Comparison of ENCODE assay signal across 19 cellular contexts in genomic region chr1:11498956-11499824, GRCh38. TPM values are rescaled to one million over a fixed set of nuclear protein-coding genes. Genes with fewer than 3 reads are reported as not detected.
"Had no signal": no experiment of that assay in that cellular context is flagged by ENCODE, and none has a peak within 500 bp of the region (broad histone marks: within the 10 kb centered on the region; RNA-seq: fewer than 3 reads in every experiment).

No MANE protein-coding gene starts in this region.

- H3K27ac ChIP-seq: cardiac muscle cell, hepatocyte, parathyroid adenoma, skin epidermis, tibial artery, vagina, WERI-Rb-1 had no signal

- ATAC-seq: activated CD8-positive, alpha-beta T cell treated with anti-CD3 and anti-CD28 coated beads, Interleukin-2, amount 10 ng/mL, durations not matched to agents 7 days and 5 days; left cardiac atrium; naive thymus-derived CD4-positive, alpha-beta T cell had no signal

- H3K36me3 ChIP-seq: cardiac muscle cell, tibial artery, vagina had no signal

- H3K9me3 ChIP-seq: vagina had no signal

- DNase-seq: activated CD4-positive, alpha-beta T cell treated with anti-CD3 and anti-CD28 coated beads for 4 hours; activated CD8-positive, alpha-beta memory T cell treated with anti-CD3 and anti-CD28 coated beads, Interleukin-2, amount 50 U/mL, for 48 hours; activated CD8-positive, alpha-beta T cell treated with anti-CD3 and anti-CD28 coated beads, Interleukin-2, amount 10 ng/mL, durations not matched to agents 7 days and 5 days; activated naive CD4-positive, alpha-beta T cell treated with anti-CD3 and anti-CD28 coated beads for 36 hours; cortex of kidney; effector memory CD4-positive, alpha-beta T cell; immature natural killer cell; left cardiac atrium; naive thymus-derived CD4-positive, alpha-beta T cell; T-helper 1 cell; WERI-Rb-1 had no signal

- H3K4me1 ChIP-seq: parathyroid adenoma, tibial artery, vagina had no signal

- FAIRE-seq: astrocyte had no signal

- H3K9ac ChIP-seq: parathyroid adenoma had no signal

- H3K4me3 ChIP-seq: cardiac muscle cell, hepatocyte, lung, skin epidermis, tibial artery, vagina had no signal

RNA-seq across cellular contexts. Expression of gene DISP3, which starts 20.2 kb away (rescaled TPM):
- total RNA-seq: vagina had no signal
- polyA plus RNA-seq: hepatocyte had no signal
